In the genomic region with DNA sequence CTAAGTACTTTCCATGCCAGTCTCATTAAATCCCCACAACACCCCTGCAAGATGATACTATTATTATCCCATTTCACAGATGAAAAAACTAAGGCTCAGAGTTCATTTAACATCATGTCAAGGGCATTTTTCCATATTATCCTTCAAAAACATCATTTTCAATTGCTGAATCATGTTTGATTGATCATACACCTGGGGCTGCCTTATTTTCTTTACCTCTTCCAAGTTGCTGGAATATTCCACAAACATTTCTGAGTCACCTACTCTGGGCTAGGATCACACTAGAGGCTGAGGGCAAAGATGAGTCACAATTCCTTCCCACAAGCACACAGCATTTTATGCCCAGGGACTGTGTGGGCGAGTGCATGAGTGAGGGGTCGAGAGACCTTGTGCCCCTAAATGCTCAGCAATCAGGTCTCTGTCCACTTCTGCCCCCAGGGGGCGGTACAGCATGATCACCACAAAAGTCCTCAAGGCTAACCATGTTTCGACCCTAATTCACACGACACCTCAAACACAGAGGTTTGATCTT, we compare ENCODE assay signal across 8 cellular contexts. TPM values are rescaled to one million over a fixed set of nuclear protein-coding genes. Genes with fewer than 3 reads are reported as not detected.
DNase-seq lines count a peak whose midpoint lies in the region; ATAC-seq and TF ChIP-seq lines count a peak whose summit lies in the region.

No MANE protein-coding gene starts in this region.

- H3K27ac Mint-ChIP-seq in memory B cell, result no peak overlapping the region

- ATAC-seq in memory B cell (ENCODE audit: low read depth) (peak; percentile 59), GM21367 (IDR thresholded peaks at IDR 0.05; ENCODE audit: unreplicated experiment) (no peak)

- in situ Hi-C loops in astrocyte of the spinal cord (cut with HindIII; ENCODE audit: low sequenced_read_pairs), result no loop called here

- H3K36me3 Mint-ChIP-seq in memory B cell, result peaks cover 5% of the 10 kb centered on the region

- H3K9me3 ChIP-seq in vagina, result no peaks in the 10 kb centered on the region

- TF ChIP-seq POLR2A in vagina (IDR thresholded peaks at IDR 0.05), result no peak

- H3K4me1 Mint-ChIP-seq in memory B cell, result peaks cover 30% of the 10 kb centered on the region

- H3K4me3 Mint-ChIP-seq in memory B cell, result no peak overlapping the region

- H3K9me3 Mint-ChIP-seq in memory B cell, result peaks cover 4% of the 10 kb centered on the region

- H3K27me3 ChIP-seq in vagina, result no peaks in the 10 kb centered on the region

- TF ChIP-seq CTCF in 22Rv1 (IDR thresholded peaks at IDR 0.05) (peak; percentile 60), GM12875 (IDR thresholded peaks at IDR 0.05; ENCODE audit: borderline replicate concordance, insufficient read depth, low read depth, low read length) (peak; percentile 61; the same call in 1 of the 2 replicates), astrocyte of the spinal cord (IDR thresholded peaks at IDR 0.05; ENCODE audit: low read depth, low read length) (peak; percentile 46), vagina (IDR thresholded peaks at IDR 0.05) (no peak)

- peak; percentile 55 for DNase-seq in SK-N-DZ (ENCODE audit: low spot score)
- DNase-seq in astrocyte of the spinal cord (ENCODE audit: low read depth, low spot score), result peak; percentile 91
- DNase-seq in memory B cell (ENCODE audit: low spot score in 2 of 2), result peak; percentile 47 to 52
- DNase-seq in NCI-H1436 treated with DMSO at 0.1 percent for 48 hours (lab: John Stamatoyannopoulos, UW), result no peak
- no peak for DNase-seq in vagina (ENCODE audit: extremely low spot score in 2 of 2)

- H3K4me3 ChIP-seq in GM12875 (ENCODE audit: low read depth, low read length) (no peak overlapping the region), astrocyte of the spinal cord (ENCODE audit: low read depth, low read length) (no peak overlapping the region), vagina (no peak overlapping the region)

- H3K4me1 ChIP-seq in vagina, result no peaks in the 10 kb centered on the region

- H3K36me3 ChIP-seq in vagina, result no peaks in the 10 kb centered on the region

- peaks cover 2% of the 10 kb centered on the region for H3K27me3 Mint-ChIP-seq in memory B cell

- H3K27ac ChIP-seq in 22Rv1 (no peak overlapping the region), vagina (no peak overlapping the region)

- intact Hi-C loops in vagina (cut with DNase I), result no loop called here

RNA-seq across cellular contexts. Expression of gene TMEM119, which starts 14.1 kb away (rescaled TPM):
- 55.3 and 62.2 TPM in 2 replicates for polyA plus RNA-seq in SK-N-DZ (2014; cell fraction: cytosol; rRNA removed)
- polyA plus RNA-seq in SK-N-DZ (2014; cell fraction: nucleus; rRNA removed), result 20.9 and 21.2 TPM in 2 replicates
- total RNA-seq in vagina, result 34.6 TPM

RNA-seq across cellular contexts. Expression of gene SELPLG, which starts 21.7 kb away (rescaled TPM):
- not detected in 2 replicates for polyA plus RNA-seq in SK-N-DZ (2014; cell fraction: cytosol; rRNA removed)
- not detected in 2 replicates for polyA plus RNA-seq in SK-N-DZ (2014; cell fraction: nucleus; rRNA removed)
- total RNA-seq in vagina, result 14.2 TPM

RNA-seq across cellular contexts. Expression of gene ISCU, which starts 49.6 kb away (rescaled TPM):
- polyA plus RNA-seq in SK-N-DZ (2014; cell fraction: cytosol; rRNA removed), result 91.8 and 103 TPM in 2 replicates
- 135 and 155 TPM in 2 replicates for polyA plus RNA-seq in SK-N-DZ (2014; cell fraction: nucleus; rRNA removed)
- 167 TPM for total RNA-seq in vagina

RNA-seq across cellular contexts. Expression of gene SART3, which starts 51.0 kb away (rescaled TPM):
- 88.6 and 93.4 TPM in 2 replicates for polyA plus RNA-seq in SK-N-DZ (2014; cell fraction: cytosol; rRNA removed)
- 90.4 and 90.9 TPM in 2 replicates for polyA plus RNA-seq in SK-N-DZ (2014; cell fraction: nucleus; rRNA removed)
- total RNA-seq in vagina, result 44.2 TPM

Comparison
In these comparisons a context has a peak if more than half of its experiments do, and no peak if none do; other contexts are left out.
1. CTCF ChIP-seq: peak in 22Rv1 (single experiment), GM12875 (single experiment) and astrocyte of the spinal cord (single experiment); none in vagina (0 of 3).
2. DNase-seq: peak in SK-N-DZ (single experiment), astrocyte of the spinal cord (single experiment) and memory B cell (2 of 2); none in NCI-H1436 treated with DMSO at 0.1 percent for 48 hours (single experiment) and vagina (0 of 2).